26 cellular contexts compared by ENCODE assay signal in genomic region chr14:104859900-104860299, GRCh38. TPM values are rescaled to one million over a fixed set of nuclear protein-coding genes. Genes with fewer than 3 reads are reported as not detected.
A peak's percentile ranks its signal among the peaks of the same experiment; 100 is the strongest.
DNase-seq lines count a peak whose midpoint lies in the region; ATAC-seq, FAIRE-seq and TF ChIP-seq lines count a peak whose summit lies in the region.
"Had no signal": no experiment of that assay in that cellular context is flagged by ENCODE, and none has a peak within 500 bp of the region (broad histone marks: within the 10 kb centered on the region; RNA-seq: fewer than 3 reads in every experiment).

No MANE protein-coding gene starts in this region.

- no peak overlapping the region for H2BK5ac ChIP-seq in trophoblast cell (ENCODE audit: low read depth, low read length, poor library complexity)

- no peak overlapping the region for H3K4me3 ChIP-seq in kidney (ENCODE audit: low read length in 2 of 2)
- peak overlapping the region; percentile 33 for H3K4me3 ChIP-seq in trophoblast cell (ENCODE audit: low read depth, low read length)
- no peak overlapping the region for H3K4me3 ChIP-seq in spleen
- H3K4me3 ChIP-seq in transverse colon = no peak overlapping the region
- H3K4me3 ChIP-seq: BLaER1, GM12878 had no signal

- no peaks in the 10 kb centered on the region for H3K36me3 Mint-ChIP-seq in natural killer cell treated with Interleukin-12 subunit alpha and Interleukin-12 subunit beta and Interleukin-15 and Interleukin-18, amount 100 ng/mL, for 72 hours
- H3K36me3 Mint-ChIP-seq: CD14-positive monocyte; CD4-positive, alpha-beta memory T cell; CD4-positive, CD25-positive, alpha-beta regulatory T cell; CD8-positive, alpha-beta memory T cell had no signal

- peaks cover 9% of the 10 kb centered on the region for H3K79me1 ChIP-seq in trophoblast cell (ENCODE audit: low read length)

- no peak overlapping the region for H3K4me2 ChIP-seq in trophoblast cell (ENCODE audit: low read length)
- H3K4me2 ChIP-seq: BLaER1 had no signal

- H3K9me3 ChIP-seq in kidney (ENCODE audit: control insufficient read depth in 1 of 2, low read length in 2 of 2) (no peaks in the 10 kb centered on the region), trophoblast cell (ENCODE audit: insufficient read depth, low read depth, low read length) (peaks cover 15% of the 10 kb centered on the region), spleen (no peaks in the 10 kb centered on the region), transverse colon (no peaks in the 10 kb centered on the region)
- H3K9me3 ChIP-seq: BE2C had no signal

- H2BK12ac ChIP-seq in trophoblast cell (ENCODE audit: low read length) = no peak overlapping the region

- H2AFZ ChIP-seq in trophoblast cell (ENCODE audit: insufficient read depth, low read length, poor library complexity) = no peak overlapping the region

- H3K18ac ChIP-seq in trophoblast cell (ENCODE audit: low read length) = no peak overlapping the region

- H3K4me1 Mint-ChIP-seq in natural killer cell treated with Interleukin-12 subunit alpha and Interleukin-12 subunit beta and Interleukin-15 and Interleukin-18, amount 100 ng/mL, for 72 hours (ENCODE audit: low read depth in 2 of 2) = no peaks in the 10 kb centered on the region
- H3K4me1 Mint-ChIP-seq: CD14-positive monocyte had no signal

- peaks cover 4 to 5% of the 10 kb centered on the region in 2 donors for H3K4me1 ChIP-seq in kidney (ENCODE audit: control insufficient read depth in 1 of 2, insufficient read depth in 1 of 2, low read depth in 1 of 2, low read length in 2 of 2)
- peaks cover 5 to 6% of the 10 kb centered on the region in 2 experiments for H3K4me1 ChIP-seq in trophoblast cell (ENCODE audit: control insufficient read depth in 1 of 2, insufficient read depth in 2 of 2, low read length in 2 of 2)
- H3K4me1 ChIP-seq in spleen = peaks cover 3 to 11% (median 9%) of the 10 kb centered on the region in 6 donors
- peaks cover 0 to 15% (median 10%) of the 10 kb centered on the region in 4 donors for H3K4me1 ChIP-seq in transverse colon

- FAIRE-seq in HTR-8/SVneo (lab: Jason Lieb, UNC) (peak; percentile 80), kidney (lab: Jason Lieb, UNC) (no peak)
- FAIRE-seq: A204.1, G401.6, GM12878, GM12892, GM18507 had no signal

- no peak overlapping the region for H3K4me3 Mint-ChIP-seq in natural killer cell treated with Interleukin-12 subunit alpha and Interleukin-12 subunit beta and Interleukin-15 and Interleukin-18, amount 100 ng/mL, for 72 hours
- H3K4me3 Mint-ChIP-seq: CD14-positive monocyte; CD4-positive, alpha-beta memory T cell; CD4-positive, CD25-positive, alpha-beta regulatory T cell; CD8-positive, alpha-beta memory T cell had no signal

- no peak overlapping the region for H3K14ac ChIP-seq in trophoblast cell (ENCODE audit: low read length)

- no peak overlapping the region for H3K27ac Mint-ChIP-seq in natural killer cell treated with Interleukin-12 subunit alpha and Interleukin-12 subunit beta and Interleukin-15 and Interleukin-18, amount 100 ng/mL, for 72 hours
- H3K27ac Mint-ChIP-seq: CD14-positive monocyte; CD4-positive, alpha-beta memory T cell; CD4-positive, CD25-positive, alpha-beta regulatory T cell; CD8-positive, alpha-beta memory T cell had no signal

- ATAC-seq in natural killer cell treated with Interleukin-12 subunit alpha and Interleukin-12 subunit beta and Interleukin-15 and Interleukin-18, amount 100 ng/mL, for 72 hours = no peak
- ATAC-seq: GM12878 had no signal

- TF ChIP-seq EP300 in transverse colon (IDR thresholded peaks at IDR 0.05; ENCODE audit: low read depth) = no peak

- no peak overlapping the region for H3K9ac ChIP-seq in kidney (ENCODE audit: low read length in 2 of 2)
- no peak overlapping the region for H3K9ac ChIP-seq in trophoblast cell (ENCODE audit: low read length)
- H3K9ac ChIP-seq: BLaER1 had no signal

- peaks cover 5 to 13% of the 10 kb centered on the region in 2 donors for H3K27me3 Mint-ChIP-seq in natural killer cell treated with Interleukin-12 subunit alpha and Interleukin-12 subunit beta and Interleukin-15 and Interleukin-18, amount 100 ng/mL, for 72 hours
- H3K27me3 Mint-ChIP-seq: CD4-positive, alpha-beta memory T cell had no signal

- in situ Hi-C loops in transverse colon (cut with MboI; ENCODE audit: low pct_ligation_motif_present in 1 of 4, low pct_unique_long_range_greater_than_20kb in 1 of 4, low sequenced_read_pairs in 3 of 4) (no loop called here), KBM-7 (cut with MboI; ENCODE audit: low pct_unique_long_range_greater_than_20kb, low sequenced_read_pairs) (no loop called here)

- TF ChIP-seq CTCF in kidney (IDR thresholded peaks at IDR 0.05; ENCODE audit: borderline replicate concordance, extremely low read depth, insufficient read depth) (no peak), spleen (IDR thresholded peaks at IDR 0.05 in 8 of 11, conservative IDR thresholded peaks at IDR 0.05 in 3 of 11) (no peak), transverse colon (IDR thresholded peaks at IDR 0.05) (no peak)

- no peaks in the 10 kb centered on the region for H3K9me3 Mint-ChIP-seq in natural killer cell treated with Interleukin-12 subunit alpha and Interleukin-12 subunit beta and Interleukin-15 and Interleukin-18, amount 100 ng/mL, for 72 hours
- H3K9me3 Mint-ChIP-seq: CD4-positive, alpha-beta memory T cell; CD4-positive, CD25-positive, alpha-beta regulatory T cell; CD8-positive, alpha-beta memory T cell had no signal

- H4K91ac ChIP-seq in trophoblast cell (ENCODE audit: low read depth, low read length) = no peak overlapping the region

- peaks cover 4% of the 10 kb centered on the region for H3K79me2 ChIP-seq in trophoblast cell (ENCODE audit: control insufficient read depth, insufficient read depth, low read length, poor library complexity)

- H3K23ac ChIP-seq in trophoblast cell (ENCODE audit: low read length) = no peak overlapping the region

- no peak overlapping the region for H2AK5ac ChIP-seq in trophoblast cell (ENCODE audit: low read length)

- no peak overlapping the region for H3K27ac ChIP-seq in kidney (ENCODE audit: low read depth in 2 of 2, low read length in 2 of 2)
- no peak overlapping the region for H3K27ac ChIP-seq in trophoblast cell (ENCODE audit: low read depth, low read length)
- no peak overlapping the region for H3K27ac ChIP-seq in spleen
- H3K27ac ChIP-seq in transverse colon = no peak overlapping the region
- H3K27ac ChIP-seq: BLaER1 had no signal

- H4K12ac ChIP-seq in trophoblast cell (ENCODE audit: low read depth, low read length) = no peak overlapping the region

- intact Hi-C loops in kidney (cut with DNase I) (no loop called here), spleen (cut with DNase I; ENCODE audit: low total_unique reads) (no loop called here), transverse colon (cut with DNase I; ENCODE audit: low total_unique reads) (no loop called here)

- no peak for DNase-seq in HTR-8/SVneo (ENCODE audit: insufficient read length, low spot score)
- peak; percentile 18 for DNase-seq in kidney
- no peak for DNase-seq in trophoblast cell
- DNase-seq in spleen = peak; percentile 6
- DNase-seq in natural killer cell treated with Interleukin-12 subunit alpha and Interleukin-12 subunit beta and Interleukin-15 and Interleukin-18, amount 100 ng/mL, for 72 hours (ENCODE audit: low spot score) = no peak
- DNase-seq in transverse colon = no peak
- DNase-seq in KBM-7 = no peak
- DNase-seq in DMS153 treated with DMSO at 0.1 percent for 48 hours (lab: John Stamatoyannopoulos, UW; ENCODE audit: unreplicated experiment) = no peak
- DNase-seq: 8988T; ACHN; BE2C; C1 segment of cervical spinal cord; CD4-positive, alpha-beta memory T cell; CD4-positive, CD25-positive, alpha-beta regulatory T cell; CD8-positive, alpha-beta memory T cell; COR-L47; DMS 273 treated with DMSO at 0.1 percent for 48 hours; DMS153; DMS79 treated with DMSO at 0.1 percent for 48 hours had no signal

- H3K27me3 ChIP-seq in trophoblast cell (ENCODE audit: insufficient read depth, low read length) (no peaks in the 10 kb centered on the region), spleen (replicated peaks in 1 of 7) (peaks cover 0 to 24% (median 15%) of the 10 kb centered on the region in 7 donors), transverse colon (no peaks in the 10 kb centered on the region)

- no peak overlapping the region for H4K8ac ChIP-seq in trophoblast cell (ENCODE audit: low read depth, low read length)

- 100% methylated on average over 3 of the region's 4 CpGs for WGBS in trophoblast cell (ENCODE audit: extremely low coverage, insufficient coverage, insufficient read length)
- 94 to 98% (median 97%) methylated on average over 4 of the region's 4 CpGs for WGBS in spleen, 5 donors
- 93 to 98% methylated on average over 4 of the region's 4 CpGs for WGBS in transverse colon (ENCODE audit: low coverage in 1 of 2), 2 donors

- no peak overlapping the region for H3K4ac ChIP-seq in trophoblast cell (ENCODE audit: low read depth, low read length)

- H3K36me3 ChIP-seq in kidney (ENCODE audit: control insufficient read depth in 1 of 2, insufficient read depth in 2 of 2, low read length in 2 of 2) (no peaks in the 10 kb centered on the region), trophoblast cell (ENCODE audit: control insufficient read depth in 1 of 2, insufficient read depth in 2 of 2, low read length in 2 of 2) (peaks cover 0 to 2% of the 10 kb centered on the region in 2 experiments), spleen (no peaks in the 10 kb centered on the region), transverse colon (no peaks in the 10 kb centered on the region)
- H3K36me3 ChIP-seq: BE2C, BLaER1 had no signal

- H2BK120ac ChIP-seq in trophoblast cell (ENCODE audit: insufficient read depth, low read length, poor library complexity) = no peak overlapping the region

- TF ChIP-seq POLR2A in spleen (IDR thresholded peaks at IDR 0.05) = no peak
- no peak for TF ChIP-seq POLR2A in transverse colon (IDR thresholded peaks at IDR 0.05)

RNA-seq across cellular contexts. Expression of gene CEP170B, which starts 5.2 kb away (rescaled TPM):
- total RNA-seq in kidney (42.4 TPM), spleen (10 to 100 TPM in 1 of 7 donors, 1 to 10 TPM in 6; 5.2 to 12.6 (median 5.9) TPM), transverse colon (100 to 1,000 TPM in 2 of 4 donors, 10 to 100 TPM in 2; 56.0 to 195 (median 109) TPM)
- polyA plus RNA-seq in kidney (ENCODE audit: insufficient read depth, low read depth, low replicate concordance) (8.1 TPM), spleen (1 to 10 TPM in 1 of 3 donors, under 1 TPM in 2; 0.58 to 3.8 (median 0.72) TPM)
- polyA plus RNA-seq in trophoblast cell (2013) = 34.1 and 36.0 TPM in 2 replicates
- 1 to 10 TPM; 3.4 to 3.8 TPM for total RNA-seq in natural killer cell treated with Interleukin-12 subunit alpha and Interleukin-12 subunit beta and Interleukin-15 and Interleukin-18, amount 100 ng/mL, for 72 hours
- polyA plus RNA-seq: CD14-positive monocyte; CD8-positive, alpha-beta memory T cell had no signal

RNA-seq across cellular contexts. Expression of gene ZBTB42, which starts 59.0 kb away (rescaled TPM):
- total RNA-seq in kidney (10.0 TPM), spleen (10 to 100 TPM in 1 of 7 donors, 1 to 10 TPM in 6; 4.2 to 11.5 (median 7.9) TPM), transverse colon (10 to 100 TPM in 2 of 4 donors, 1 to 10 TPM in 2; 5.9 to 24.3 (median 11.7) TPM)
- polyA plus RNA-seq in kidney (ENCODE audit: insufficient read depth, low read depth, low replicate concordance) (3.9 TPM), spleen (1 to 10 TPM in 2 of 3 donors, under 1 TPM in 1; 0.74 to 2.9 (median 1.1) TPM)
- polyA plus RNA-seq in trophoblast cell (2013) = 4.6 and 4.7 TPM in 2 replicates
- total RNA-seq in natural killer cell treated with Interleukin-12 subunit alpha and Interleukin-12 subunit beta and Interleukin-15 and Interleukin-18, amount 100 ng/mL, for 72 hours = 1 to 10 TPM; 1.3 to 3.0 TPM

Comparison
In these comparisons a context has a peak if more than half of its experiments do, and no peak if none do; other contexts are left out.
1. DNase-seq: peak in kidney (single experiment) and spleen (single experiment); none in HTR-8/SVneo (single experiment), trophoblast cell (0 of 2), natural killer cell treated with Interleukin-12 subunit alpha and Interleukin-12 subunit beta and Interleukin-15 and Interleukin-18, amount 100 ng/mL, for 72 hours (single experiment), transverse colon (single experiment), KBM-7 (single experiment) and DMS153 treated with DMSO at 0.1 percent for 48 hours (single experiment).